Comparison of ENCODE assay signal across 17 cellular contexts in the genomic region with DNA sequence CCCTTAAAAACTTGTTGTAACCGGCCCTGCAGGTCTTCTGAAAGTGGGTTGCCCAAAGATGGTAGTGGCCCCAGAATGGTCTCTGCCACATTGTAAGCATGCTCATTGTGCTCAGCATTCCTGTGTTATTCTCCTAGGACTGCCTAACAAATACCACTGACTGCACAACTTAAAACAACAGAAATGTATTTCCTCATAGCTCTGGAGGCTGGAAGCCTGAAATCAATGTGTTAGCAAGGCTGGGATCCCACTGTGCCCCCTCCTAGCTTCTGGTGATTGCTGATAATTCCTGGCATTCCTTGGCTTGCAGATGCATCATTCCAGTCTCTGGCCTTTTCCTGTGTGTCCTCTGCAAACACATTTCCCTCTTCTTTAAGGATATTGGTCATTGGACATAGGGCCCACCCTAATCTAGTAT. TPM values are rescaled to one million over a fixed set of nuclear protein-coding genes. Genes with fewer than 3 reads are reported as not detected.
DNase-seq lines count a peak whose midpoint lies in the region; ATAC-seq, FAIRE-seq and TF ChIP-seq lines count a peak whose summit lies in the region.
"Had no signal": no experiment of that assay in that cellular context is flagged by ENCODE, and none has a peak within 500 bp of the region (broad histone marks: within the 10 kb centered on the region; RNA-seq: fewer than 3 reads in every experiment).

No MANE protein-coding gene starts in this region.

- no peaks in the 10 kb centered on the region for H3K9me2 ChIP-seq in GM23248 (ENCODE audit: insufficient read depth)

- H3K36me3 Mint-ChIP-seq in brain = no peaks in the 10 kb centered on the region
- no peaks in the 10 kb centered on the region for H3K36me3 Mint-ChIP-seq in immature natural killer cell

- DNase-seq in AG08395 (ENCODE audit: low spot score) = peak; percentile 37
- DNase-seq in GM23248 = peak; percentile 36
- no peak for DNase-seq in immature natural killer cell
- DNase-seq in small intestine = no peak
- no peak for DNase-seq in left ventricle myocardium inferior
- DNase-seq: activated CD4-positive, alpha-beta memory T cell treated with anti-CD3 and anti-CD28 coated beads for 36 hours; BE2C; colonic mucosa; NCI-H1092; NCI-H510A treated with DMSO at 0.1 percent for 48 hours; ovary; stimulated activated CD4-positive, alpha-beta T cell treated with anti-CD3 and anti-CD28 coated beads, Interleukin-1b, Interleukin-23, amount 100 ng/mL, for 48 hours had no signal

- H3K27ac ChIP-seq in GM23248 = no peak overlapping the region
- H3K27ac ChIP-seq in small intestine (ENCODE audit: low read depth in 1 of 2, low read length in 1 of 2) = no peak overlapping the region
- no peak overlapping the region for H3K27ac ChIP-seq in left ventricle myocardium inferior (replicated peaks)
- H3K27ac ChIP-seq: colonic mucosa, ovary had no signal

- no peaks in the 10 kb centered on the region for H3K36me3 ChIP-seq in GM23248 (ENCODE audit: low read depth)
- no peaks in the 10 kb centered on the region for H3K36me3 ChIP-seq in small intestine (ENCODE audit: control insufficient read depth in 2 of 2, insufficient read depth in 2 of 2, low read length in 2 of 2)
- H3K36me3 ChIP-seq in left ventricle myocardium inferior = no peaks in the 10 kb centered on the region
- H3K36me3 ChIP-seq: BE2C, colonic mucosa, ovary had no signal

- intact Hi-C loops in left ventricle myocardium inferior (cut with micrococcal nuclease) = no loop called here

- no peak overlapping the region for H3K4me2 ChIP-seq in GM23248 (ENCODE audit: unreplicated experiment)

- FAIRE-seq in small intestine (lab: Jason Lieb, UNC) = no peak
- FAIRE-seq: RCC 7860 had no signal

- 100% methylated on average over 1 of the region's 1 CpG for WGBS in GM23248 (ENCODE audit: low coverage in 1 of 2, low lambda C conversion rate in 2 of 2, missing lambda C conversion rate in 2 of 2), 2 experiments
- 95 to 100% (median 97%) methylated on average over 1 of the region's 1 CpG for WGBS in small intestine, 3 donors

- H4K20me1 ChIP-seq in GM23248 (ENCODE audit: insufficient read depth) = no peaks in the 10 kb centered on the region

- H3K27me3 ChIP-seq in GM23248 (replicated peaks; ENCODE audit: insufficient read depth) (no peaks in the 10 kb centered on the region), small intestine (ENCODE audit: control insufficient read depth in 2 of 2, insufficient read depth in 2 of 2, low read length in 2 of 2) (no peaks in the 10 kb centered on the region), left ventricle myocardium inferior (ENCODE audit: low read depth) (peaks cover 6% of the 10 kb centered on the region)
- H3K27me3 ChIP-seq: ovary had no signal

- peaks cover 13% of the 10 kb centered on the region for H3K79me2 ChIP-seq in GM23248 (ENCODE audit: insufficient read depth)

- no peak for TF ChIP-seq CTCF in brain (conservative IDR thresholded peaks at IDR 0.05)
- TF ChIP-seq CTCF in left ventricle myocardium inferior (IDR thresholded peaks at IDR 0.05; ENCODE audit: borderline replicate concordance) = no peak

- in situ Hi-C loops in GM23248 (cut with MboI) = no loop called here

- H3K27me3 Mint-ChIP-seq in brain (peaks cover 47% of the 10 kb centered on the region), immature natural killer cell (ENCODE audit: low read depth in 3 of 3) (peaks cover 4 to 20% (median 13%) of the 10 kb centered on the region in 3 donors)

- H3K9me3 Mint-ChIP-seq in brain = peaks cover 0 to 8% (median 0%) of the 10 kb centered on the region in 5 experiments
- H3K9me3 Mint-ChIP-seq in immature natural killer cell = no peaks in the 10 kb centered on the region
- H3K9me3 Mint-ChIP-seq: activated CD4-positive, alpha-beta memory T cell treated with anti-CD3 and anti-CD28 coated beads for 36 hours; T-helper 2 cell treated with Interferon-gamma antibody and Interleukin-4, amounts not matched to agents 5 μg/mL and 100 μg/mL, for 36 hours had no signal

- H3K27ac Mint-ChIP-seq in brain = no peak overlapping the region
- no peak overlapping the region for H3K27ac Mint-ChIP-seq in immature natural killer cell
- H3K27ac Mint-ChIP-seq: activated CD4-positive, alpha-beta memory T cell treated with anti-CD3 and anti-CD28 coated beads for 36 hours; T-helper 2 cell treated with Interferon-gamma antibody and Interleukin-4, amounts not matched to agents 5 μg/mL and 100 μg/mL, for 36 hours had no signal

- peaks cover 16% of the 10 kb centered on the region for H3K4me1 ChIP-seq in GM23248 (ENCODE audit: insufficient read depth)
- no peaks in the 10 kb centered on the region for H3K4me1 ChIP-seq in small intestine (ENCODE audit: control insufficient read depth in 2 of 2, insufficient read depth in 1 of 2, low read depth in 1 of 2, low read length in 1 of 2)
- peaks cover 44% of the 10 kb centered on the region for H3K4me1 ChIP-seq in left ventricle myocardium inferior
- H3K4me1 ChIP-seq: BE2C had no signal

- H3K4me3 Mint-ChIP-seq in brain = peak overlapping the region in 4 of 5 experiments; percentile 35 to 94 (median 55)
- H3K4me3 Mint-ChIP-seq in immature natural killer cell = peak overlapping the region; percentile 3 to 78 (median 42)
- H3K4me3 Mint-ChIP-seq: T-helper 2 cell treated with Interferon-gamma antibody and Interleukin-4, amounts not matched to agents 5 μg/mL and 100 μg/mL, for 36 hours had no signal

- no peaks in the 10 kb centered on the region for H3K9me3 ChIP-seq in GM23248 (ENCODE audit: low read depth)
- no peaks in the 10 kb centered on the region for H3K9me3 ChIP-seq in small intestine (ENCODE audit: control insufficient read depth, low read depth)
- no peaks in the 10 kb centered on the region for H3K9me3 ChIP-seq in left ventricle myocardium inferior (replicated peaks)
- H3K9me3 ChIP-seq: BE2C, colonic mucosa, ovary had no signal

- H3K4me3 ChIP-seq in GM23248 (no peak overlapping the region), small intestine (ENCODE audit: low read depth in 1 of 2, low read length in 2 of 2) (no peak overlapping the region), left ventricle myocardium inferior (no peak overlapping the region)
- H3K4me3 ChIP-seq: colonic mucosa, ovary had no signal

- no peak overlapping the region for H2AFZ ChIP-seq in GM23248

- peaks cover 13% of the 10 kb centered on the region; the same call in 1 of the 2 replicates for H3F3A ChIP-seq in GM23248 (ENCODE audit: insufficient read depth)

- no peak overlapping the region for H3K9ac ChIP-seq in GM23248

- H3K4me1 Mint-ChIP-seq in brain (peaks cover 23% of the 10 kb centered on the region), immature natural killer cell (peaks cover 27 to 28% of the 10 kb centered on the region in 2 donors)

- no peak for ATAC-seq in GM18858 (IDR thresholded peaks at IDR 0.05; ENCODE audit: unreplicated experiment)
- no peak for ATAC-seq in HG03565 (IDR thresholded peaks at IDR 0.05; ENCODE audit: unreplicated experiment)

RNA-seq across cellular contexts. Expression of gene GCNT4, which starts 3.4 kb away (rescaled TPM):
- 1.4 and 2.8 TPM in 2 replicates for total RNA-seq in GM23248 (2014; rRNA removed; shearing (Covaris generic))
- polyA plus RNA-seq in GM23248 (2016; fragmentation: Nextera tagmentation; extraction: Ambion mirVana) = 1.7 and 1.8 TPM in 2 replicates
- 0.17 TPM for polyA plus RNA-seq in brain (ENCODE audit: insufficient read depth, low read depth, low replicate concordance)
- under 1 TPM in 2 of 3 donors, not detected in 1; 0.03 to 0.10 TPM for polyA plus RNA-seq in immature natural killer cell
- polyA plus RNA-seq in small intestine = 10 to 100 TPM in 1 of 3 donors, 1 to 10 TPM in 2; 4.7 to 17.7 (median 8.9) TPM
- 0.27 TPM for total RNA-seq in left ventricle myocardium inferior

Comparison
In these comparisons a context has a peak if more than half of its experiments do, and no peak if none do; other contexts are left out.
1. DNase-seq: peak in AG08395 (single experiment) and GM23248 (single experiment); none in immature natural killer cell (0 of 3), small intestine (single experiment) and left ventricle myocardium inferior (single experiment).